Comparison of ENCODE assay signal across 1 cellular context in genomic region chr16:75433732-75434413, GRCh38.
TF ChIP-seq lines count a peak whose summit lies in the region.

No MANE protein-coding gene starts in this region.

TF ChIP-seq in K562, 482 proteins besides CTCF, POLR2A, EP300 and RAD21 (continued from another document and continues in another):
- TF ChIP-seq PREB (CRISPR knock-in tag; IDR thresholded peaks at IDR 0.05): no peak
- TF ChIP-seq GTF2E2 (tag; IDR thresholded peaks at IDR 0.05): no peak; the same call in 1 of the 2 replicates
- TF ChIP-seq NONO (IDR thresholded peaks at IDR 0.05; ENCODE audit: low read depth in 2 of 2, low read length in 1 of 2): no peak
- 0 out of 2 replicates have a peak, but pooled peaks have one; percentile 16 for TF ChIP-seq SMARCC2 (IDR thresholded peaks at IDR 0.05; ENCODE audit: low read depth)
- TF ChIP-seq ZBTB11 (CRISPR knock-in tag; IDR thresholded peaks at IDR 0.05): peak in 1 of 3 experiments; percentile 26; a peak in 1 of 6 replicates
- TF ChIP-seq ZNF589 (CRISPR knock-in tag; IDR thresholded peaks at IDR 0.05; ENCODE audit: low read depth): no peak
- TF ChIP-seq MNT (conservative IDR thresholded peaks at IDR 0.05): peak in 1 of 2 experiments; percentile 12; a peak in 2 of 4 replicates
- TF ChIP-seq SIRT6 (IDR thresholded peaks at IDR 0.05; ENCODE audit: low read depth, low read length): no peak
- TF ChIP-seq TFE3 (CRISPR knock-in tag; IDR thresholded peaks at IDR 0.05): no peak
- TF ChIP-seq SP1 (CRISPR knock-in tag; IDR thresholded peaks at IDR 0.05): peak; percentile 78
- no peak for TF ChIP-seq EZH2 (IDR thresholded peaks at IDR 0.05; ENCODE audit: borderline replicate concordance, low read depth, low read length)
- TF ChIP-seq NR4A1 (CRISPR knock-in tag; IDR thresholded peaks at IDR 0.05): no peak
- peak; percentile 60; the same call in 1 of the 2 replicates for TF ChIP-seq NR4A1 (tag; IDR thresholded peaks at IDR 0.05)
- TF ChIP-seq CGGBP1 (CRISPR knock-in tag; IDR thresholded peaks at IDR 0.05): 0 out of 2 replicates have a peak, but pooled peaks have one; percentile 20
- no peak for TF ChIP-seq SP2 (IDR thresholded peaks at IDR 0.05; ENCODE audit: extremely low read depth, low read depth, low read length, poor library complexity, severe bottlenecking)
- TF ChIP-seq ZBTB40 (IDR thresholded peaks at IDR 0.05): peak; percentile 7; the same call in 1 of the 2 replicates
- no peak for TF ChIP-seq ZBTB40 (CRISPR knock-in tag; IDR thresholded peaks at IDR 0.05)
- TF ChIP-seq ZNF121 (CRISPR knock-in tag; conservative IDR thresholded peaks at IDR 0.05): no peak
- 0 out of 2 replicates have a peak, but pooled peaks have one; percentile 15 for TF ChIP-seq MECOM (CRISPR knock-in tag; IDR thresholded peaks at IDR 0.05)
- TF ChIP-seq HNRNPK (IDR thresholded peaks at IDR 0.05; ENCODE audit: low read depth, low read length, poor library complexity, severe bottlenecking): no peak
- no peak for TF ChIP-seq PBX2 (CRISPR knock-in tag; IDR thresholded peaks at IDR 0.05; ENCODE audit: low read depth)
- TF ChIP-seq PBX2 (tag; conservative IDR thresholded peaks at IDR 0.05; ENCODE audit: low read depth): peak; percentile 72
- TF ChIP-seq GATAD2A (IDR thresholded peaks at IDR 0.05): no peak
- no peak; the same call in 1 of the 2 replicates for TF ChIP-seq FOXJ2 (tag; IDR thresholded peaks at IDR 0.05)
- TF ChIP-seq NR1H2 (CRISPR knock-in tag; IDR thresholded peaks at IDR 0.05): 0 out of 2 replicates have a peak, but pooled peaks have one; percentile 75
- TF ChIP-seq SREBF2 (CRISPR knock-in tag; IDR thresholded peaks at IDR 0.05): no peak
- TF ChIP-seq GABPA (tag; conservative IDR thresholded peaks at IDR 0.05; ENCODE audit: low read depth): peak; percentile 77
- no peak for TF ChIP-seq ARID2 (IDR thresholded peaks at IDR 0.05)
- peak; percentile 50; the same call in 1 of the 2 replicates for TF ChIP-seq ARID1B (IDR thresholded peaks at IDR 0.05)
- no peak for TF ChIP-seq KLF16 (IDR thresholded peaks at IDR 0.05)
- peak; percentile 92 for TF ChIP-seq BRD9 (IDR thresholded peaks at IDR 0.05; ENCODE audit: low read depth, partially characterized antibody)
- TF ChIP-seq E4F1 (CRISPR knock-in tag; IDR thresholded peaks at IDR 0.05; ENCODE audit: borderline replicate concordance): no peak
- peak; percentile 69 for TF ChIP-seq ZNF143 (CRISPR knock-in tag; IDR thresholded peaks at IDR 0.05)
- TF ChIP-seq TEAD4 (IDR thresholded peaks at IDR 0.05; ENCODE audit: low read length): no peak
- TF ChIP-seq TEAD4 (CRISPR knock-in tag; IDR thresholded peaks at IDR 0.05; ENCODE audit: borderline replicate concordance): no peak
- no peak for TF ChIP-seq RBFOX2 (IDR thresholded peaks at IDR 0.05; ENCODE audit: low read depth, low read length)
